18 cellular contexts compared by ENCODE assay signal in genomic region chr16:62732101-62732500, GRCh38.
"Had no signal": no experiment of that assay in that cellular context is flagged by ENCODE, and none has a peak within 500 bp of the region (broad histone marks: within the 10 kb centered on the region; RNA-seq: fewer than 3 reads in every experiment).

No MANE protein-coding gene starts in this region.

- DNase-seq: KBM-7, MV-4-11, NCI-H1048, NCI-H1105, NCI-H1417, NCI-H1436 treated with DMSO at 0.1 percent for 48 hours, NCI-H1694, NCI-H187 treated with DMSO at 0.1 percent for 48 hours, NCI-H2029 treated with DMSO at 0.1 percent for 48 hours, NCI-H2171 treated with DMSO at 0.1 percent for 48 hours, NCI-H345, NCI-H446 treated with DMSO at 0.1 percent for 48 hours, NCI-H524, NCI-H526 treated with DMSO at 0.1 percent for 48 hours, NCI-H774, Right ventricle myocardium superior, RPMI8226, SIG-M5 had no signal
